In the genomic region with DNA sequence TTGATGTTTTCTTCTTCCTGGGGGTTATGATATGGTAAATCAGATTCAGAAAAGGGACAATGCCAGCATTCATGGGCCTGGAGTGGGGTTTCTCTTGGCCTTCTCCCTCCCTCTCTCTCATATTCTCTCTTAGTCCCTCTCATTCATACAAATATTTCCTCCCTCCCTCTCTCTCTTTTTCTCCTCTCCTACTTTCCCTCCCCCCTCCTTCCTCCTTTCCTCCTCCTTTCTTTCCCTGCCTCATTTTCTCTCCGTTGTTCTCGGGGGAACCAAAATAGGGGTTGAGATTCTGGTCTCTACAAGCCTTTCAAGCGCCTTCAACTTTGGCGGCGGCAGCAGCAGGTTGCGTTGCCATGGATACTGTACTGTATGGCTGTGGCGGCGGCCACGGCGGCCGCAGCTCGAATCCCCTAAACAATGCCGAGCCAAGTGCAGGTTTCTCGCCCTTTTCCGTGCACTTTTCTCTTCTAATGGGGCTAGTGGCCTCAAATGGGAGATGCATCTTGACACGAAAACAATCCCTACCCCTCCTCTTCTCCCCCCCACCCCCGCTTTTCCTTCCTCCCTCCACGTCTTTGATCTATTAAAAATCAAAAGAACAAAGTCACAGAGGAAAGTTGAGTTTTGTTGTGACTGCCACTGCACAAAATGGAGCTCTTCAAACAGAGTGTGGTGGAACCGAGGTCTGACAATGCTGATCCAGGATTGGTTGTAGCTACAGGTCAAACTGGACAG, we compare ENCODE assay signal across 14 cellular contexts. TPM values are rescaled to one million over a fixed set of nuclear protein-coding genes. Genes with fewer than 3 reads are reported as not detected.
DNase-seq lines count a peak whose midpoint lies in the region; ATAC-seq, FAIRE-seq and TF ChIP-seq lines count a peak whose summit lies in the region.
"Had no signal": no experiment of that assay in that cellular context is flagged by ENCODE, and none has a peak within 500 bp of the region (broad histone marks: within the 10 kb centered on the region; RNA-seq: fewer than 3 reads in every experiment).

No MANE protein-coding gene starts in this region.

- H3K27me3 Mint-ChIP-seq in activated CD8-positive, alpha-beta T cell treated with anti-CD3 and anti-CD28 coated beads for 36 hours, result peaks cover 64% of the 10 kb centered on the region

- H3K4me1 ChIP-seq in HUES6 (ENCODE audit: control insufficient read depth, insufficient read depth, low read length), result peaks cover 41% of the 10 kb centered on the region
- H3K4me1 ChIP-seq: foreskin keratinocyte, transverse colon had no signal

- H3K4me3 Mint-ChIP-seq in activated CD8-positive, alpha-beta T cell treated with anti-CD3 and anti-CD28 coated beads for 36 hours, result no peak overlapping the region
- H3K4me3 Mint-ChIP-seq: T-helper 1 cell treated with Interleukin-12 subunit alpha and Interleukin-12 subunit beta and Interleukin-4 antibody, amounts not matched to agents 30 μg/mL and 1 μg/mL, for 36 hours had no signal

- intact Hi-C loops in activated CD8-positive, alpha-beta T cell treated with anti-CD3 and anti-CD28 coated beads for 36 hours (cut with micrococcal nuclease), result no loop called here

- FAIRE-seq in D721Med (lab: Jason Lieb, UNC), result no peak

- POLR2A ChIA-PET in activated CD8-positive, alpha-beta T cell treated with anti-CD3 and anti-CD28 coated beads for 36 hours (lab: Charles Lee), result no interaction called here

- no peak for ATAC-seq in activated CD8-positive, alpha-beta T cell treated with anti-CD3 and anti-CD28 coated beads for 36 hours
- ATAC-seq in GM18909 (IDR thresholded peaks at IDR 0.05; ENCODE audit: poor library complexity, unreplicated experiment), result no peak

- peaks cover 99% of the 10 kb centered on the region for H3K27me3 ChIP-seq in HUES6 (ENCODE audit: control insufficient read depth, insufficient read depth, low read length)

- H3K9me3 Mint-ChIP-seq in activated CD8-positive, alpha-beta T cell treated with anti-CD3 and anti-CD28 coated beads for 36 hours, result no peaks in the 10 kb centered on the region
- H3K9me3 Mint-ChIP-seq: T-helper 1 cell treated with Interleukin-12 subunit alpha and Interleukin-12 subunit beta and Interleukin-4 antibody, amounts not matched to agents 30 μg/mL and 1 μg/mL, for 36 hours had no signal

- peaks cover 2% of the 10 kb centered on the region for H3K4me1 Mint-ChIP-seq in activated CD8-positive, alpha-beta T cell treated with anti-CD3 and anti-CD28 coated beads for 36 hours (ENCODE audit: low read depth)

- no peak overlapping the region for H3K4me3 ChIP-seq in GM12865 (ENCODE audit: low read depth, low read length)
- peak overlapping the region; percentile 25; the same call in 1 of the 2 replicates for H3K4me3 ChIP-seq in HUES6 (ENCODE audit: low read depth, low read length)
- H3K4me3 ChIP-seq: transverse colon had no signal

- H3K9me3 ChIP-seq in HUES6 (ENCODE audit: control insufficient read depth, insufficient read depth, low read depth, low read length), result no peaks in the 10 kb centered on the region
- H3K9me3 ChIP-seq: transverse colon had no signal

- CTCF ChIA-PET in activated CD8-positive, alpha-beta T cell treated with anti-CD3 and anti-CD28 coated beads for 36 hours (lab: Charles Lee), result interaction anchor here (1.0 to 2.0 kb wide), 3 partner anchors 9 to 44 kb away, joined by 3 to 7 read pairs (median 6); no protein-coding TSS in a partner anchor

- DNase-seq in GM12865 (ENCODE audit: low read depth), result peak; percentile 53
- peak; percentile 6 for DNase-seq in activated CD8-positive, alpha-beta T cell treated with anti-CD3 and anti-CD28 coated beads for 36 hours
- DNase-seq in iPS-NIHi11 (ENCODE audit: low spot score), result peak; percentile 70
- DNase-seq in SKM-1 treated with dmso at 0.1 percent for 144 hours (lab: John Stamatoyannopoulos, UW; ENCODE audit: unreplicated experiment), result no peak
- no peak for DNase-seq in D721Med (ENCODE audit: insufficient read length, low spot score)
- DNase-seq: activated CD8-positive, alpha-beta memory T cell treated with anti-CD3 and anti-CD28 coated beads, Interleukin-2, amount 50 U/mL, for 4 hours; foreskin keratinocyte; NCI-H510A treated with DMSO at 0.1 percent for 48 hours had no signal

- H3K36me3 Mint-ChIP-seq in activated CD8-positive, alpha-beta T cell treated with anti-CD3 and anti-CD28 coated beads for 36 hours (ENCODE audit: low read depth), result no peaks in the 10 kb centered on the region

- no peak for TF ChIP-seq CTCF in GM12865 (IDR thresholded peaks at IDR 0.05; ENCODE audit: insufficient read depth, low read depth, low read length, missing control alignments)
- no peak for TF ChIP-seq CTCF in activated CD8-positive, alpha-beta T cell treated with anti-CD3 and anti-CD28 coated beads for 36 hours (IDR thresholded peaks at IDR 0.05)
- TF ChIP-seq CTCF in D721Med (IDR thresholded peaks at IDR 0.05; ENCODE audit: insufficient read depth, missing control alignments), result no peak

- H3K27ac ChIP-seq in HUES6 (ENCODE audit: low read depth, low read length), result no peak overlapping the region
- H3K27ac ChIP-seq: foreskin keratinocyte, transverse colon had no signal

- no peaks in the 10 kb centered on the region for H3K36me3 ChIP-seq in HUES6 (ENCODE audit: control insufficient read depth, insufficient read depth, low read length)
- H3K36me3 ChIP-seq: transverse colon had no signal

- no peak overlapping the region for H3K27ac Mint-ChIP-seq in activated CD8-positive, alpha-beta T cell treated with anti-CD3 and anti-CD28 coated beads for 36 hours
- H3K27ac Mint-ChIP-seq: T-helper 1 cell treated with Interleukin-12 subunit alpha and Interleukin-12 subunit beta and Interleukin-4 antibody, amounts not matched to agents 30 μg/mL and 1 μg/mL, for 36 hours had no signal

- H3K9ac ChIP-seq in HUES6 (ENCODE audit: low read length), result no peak overlapping the region

RNA-seq across cellular contexts. Expression of gene ZIC4, which starts 45.2 kb away (rescaled TPM):
- total RNA-seq in activated CD8-positive, alpha-beta T cell treated with anti-CD3 and anti-CD28 coated beads for 36 hours, result not detected
- total RNA-seq: foreskin keratinocyte, lung microvascular endothelial cell, renal cortical epithelial cell, transverse colon had no signal

RNA-seq across cellular contexts. Expression of gene ZIC1, which starts 48.1 kb away (rescaled TPM):
- not detected for total RNA-seq in activated CD8-positive, alpha-beta T cell treated with anti-CD3 and anti-CD28 coated beads for 36 hours
- total RNA-seq: foreskin keratinocyte, lung microvascular endothelial cell, renal cortical epithelial cell, transverse colon had no signal

Comparison
In these comparisons a context has a peak if more than half of its experiments do, and no peak if none do; other contexts are left out.
1. DNase-seq: peak in GM12865 (single experiment), activated CD8-positive, alpha-beta T cell treated with anti-CD3 and anti-CD28 coated beads for 36 hours (single experiment) and iPS-NIHi11 (single experiment); none in SKM-1 treated with dmso at 0.1 percent for 144 hours (single experiment) and D721Med (single experiment).